Comparison of ENCODE assay signal across 11 cellular contexts in genomic region chrX:136616987-136617685, GRCh38. TPM values are rescaled to one million over a fixed set of nuclear protein-coding genes. Genes with fewer than 3 reads are reported as not detected.
DNase-seq lines count a peak whose midpoint lies in the region; ATAC-seq and TF ChIP-seq lines count a peak whose summit lies in the region.
"Had no signal": no experiment of that assay in that cellular context is flagged by ENCODE, and none has a peak within 500 bp of the region (broad histone marks: within the 10 kb centered on the region; RNA-seq: fewer than 3 reads in every experiment).

No MANE protein-coding gene starts in this region.

- no peaks in the 10 kb centered on the region for H3K9me2 ChIP-seq in MM.1S (replicated peaks; ENCODE audit: insufficient read depth, low read length)

- H3K14ac ChIP-seq in neuronal stem cell (ENCODE audit: low read length): no peak overlapping the region

- no peaks in the 10 kb centered on the region for H3K27me3 Mint-ChIP-seq in activated CD4-positive, alpha-beta T cell treated with anti-CD3 and anti-CD28 coated beads, Interleukin-2, amount 10 ng/mL, durations not matched to agents 24 days and 14 days

- H3K4me3 Mint-ChIP-seq in activated CD4-positive, alpha-beta T cell treated with anti-CD3 and anti-CD28 coated beads, Interleukin-2, amount 10 ng/mL, durations not matched to agents 24 days and 14 days: peak overlapping the region; percentile 41

- H3K36me3 ChIP-seq in neuronal stem cell (replicated peaks in 1 of 2; ENCODE audit: control insufficient read depth in 2 of 2, insufficient read depth in 2 of 2, low read length in 2 of 2): no peaks in the 10 kb centered on the region
- H3K36me3 ChIP-seq in MM.1S (replicated peaks; ENCODE audit: insufficient read depth, low read length): no peaks in the 10 kb centered on the region
- H3K36me3 ChIP-seq in vagina: no peaks in the 10 kb centered on the region

- peak overlapping the region; percentile 88 for H3K27ac Mint-ChIP-seq in activated CD4-positive, alpha-beta T cell treated with anti-CD3 and anti-CD28 coated beads, Interleukin-2, amount 10 ng/mL, durations not matched to agents 24 days and 14 days

- no peak overlapping the region for H3K4me3 ChIP-seq in neuronal stem cell (ENCODE audit: low read length in 2 of 2)
- no peak overlapping the region for H3K4me3 ChIP-seq in MM.1S (ENCODE audit: low read length)
- H3K4me3 ChIP-seq in vagina: no peak overlapping the region

- no peaks in the 10 kb centered on the region for H3F3A ChIP-seq in MM.1S (ENCODE audit: insufficient read depth, low read length)

- H3K36me3 Mint-ChIP-seq in activated CD4-positive, alpha-beta T cell treated with anti-CD3 and anti-CD28 coated beads, Interleukin-2, amount 10 ng/mL, durations not matched to agents 24 days and 14 days (ENCODE audit: low read depth): peaks cover 3% of the 10 kb centered on the region

- H3K4me2 ChIP-seq in neuronal stem cell (ENCODE audit: insufficient read depth, low read length, poor library complexity, severe bottlenecking) (peak overlapping the region; percentile 11), MM.1S (ENCODE audit: low read depth, low read length) (no peak overlapping the region)

- H4K20me1 ChIP-seq in MM.1S (ENCODE audit: insufficient read depth, low read length): no peaks in the 10 kb centered on the region

- no peak overlapping the region for H2BK12ac ChIP-seq in neuronal stem cell (ENCODE audit: low read length)

- no peak overlapping the region for H2BK5ac ChIP-seq in neuronal stem cell (ENCODE audit: low read length)

- no peak overlapping the region for H2BK120ac ChIP-seq in neuronal stem cell (ENCODE audit: low read depth, low read length)

- H3K4ac ChIP-seq in neuronal stem cell (ENCODE audit: low read length): no peak overlapping the region

- POLR2A ChIA-PET in HEK293T (lab: Yijun Ruan, JAX): no interaction called here

- H3K79me1 ChIP-seq in neuronal stem cell (ENCODE audit: low read depth, low read length): no peaks in the 10 kb centered on the region

- H3K9me3 Mint-ChIP-seq in activated CD4-positive, alpha-beta T cell treated with anti-CD3 and anti-CD28 coated beads, Interleukin-2, amount 10 ng/mL, durations not matched to agents 24 days and 14 days: no peaks in the 10 kb centered on the region

- H3K4me1 Mint-ChIP-seq in activated CD4-positive, alpha-beta T cell treated with anti-CD3 and anti-CD28 coated beads, Interleukin-2, amount 10 ng/mL, durations not matched to agents 24 days and 14 days: peaks cover 46% of the 10 kb centered on the region

- intact Hi-C loops in activated CD4-positive, alpha-beta T cell treated with anti-CD3 and anti-CD28 coated beads, Interleukin-2, amount 10 ng/mL, durations not matched to agents 24 days and 14 days (cut with micrococcal nuclease): loop anchor here (2.0 to 5.0 kb wide), 2 partner anchors 18 to 120 kb away; partner anchors contain the start of gene HTATSF1
- intact Hi-C loops in vagina (cut with DNase I): no loop called here

- peak; percentile 98 for ATAC-seq in GM21619 (IDR thresholded peaks at IDR 0.05; ENCODE audit: unreplicated experiment)
- ATAC-seq in HG03520 (IDR thresholded peaks at IDR 0.05; ENCODE audit: unreplicated experiment): peak; percentile 96

- no CpG with 5 or more reads among the region's 6 CpGs for WGBS in neuronal stem cell (ENCODE audit: extremely low coverage in 2 of 2, insufficient read length in 2 of 2, insufficient replicate concordance in 1 of 2), 2 donors

- H3K79me2 ChIP-seq in MM.1S (ENCODE audit: low read length): no peaks in the 10 kb centered on the region

- H3K4me1 ChIP-seq in neuronal stem cell (ENCODE audit: control insufficient read depth in 2 of 2, insufficient read depth in 1 of 2, low read depth in 1 of 2, low read length in 2 of 2): peaks cover 0 to 1% of the 10 kb centered on the region in 2 donors
- H3K4me1 ChIP-seq in MM.1S (ENCODE audit: low read length): no peaks in the 10 kb centered on the region
- H3K4me1 ChIP-seq in vagina: no peaks in the 10 kb centered on the region

- CTCF ChIA-PET in HEK293T (lab: Yijun Ruan, JAX): no interaction called here

- H2AFZ ChIP-seq in neuronal stem cell (ENCODE audit: low read length) (no peak overlapping the region), MM.1S (ENCODE audit: low read length) (no peak overlapping the region)

- H3K27ac ChIP-seq in neuronal stem cell (replicated peaks; ENCODE audit: low read length): peak overlapping the region; percentile 81
- no peak overlapping the region for H3K27ac ChIP-seq in MM.1S (ENCODE audit: low read length)
- no peak overlapping the region for H3K27ac ChIP-seq in vagina

- no peak overlapping the region for H2BK15ac ChIP-seq in neuronal stem cell (ENCODE audit: low read length)

- H4K8ac ChIP-seq in neuronal stem cell (ENCODE audit: low read depth, low read length): no peak overlapping the region

- peak; percentile 77 for DNase-seq in activated CD4-positive, alpha-beta T cell treated with anti-CD3 and anti-CD28 coated beads, Interleukin-2, amount 10 ng/mL, durations not matched to agents 24 days and 14 days
- DNase-seq in activated CD4-positive, alpha-beta T cell treated with anti-CD3 and anti-CD28 coated beads for 1 hour: no peak
- no peak for DNase-seq in neuronal stem cell (ENCODE audit: low spot score)
- no peak for DNase-seq in HEK293T (ENCODE audit: extremely low spot score)
- no peak for DNase-seq in MM.1S
- no peak for DNase-seq in vagina (ENCODE audit: extremely low spot score in 2 of 2)
- DNase-seq: SHP77 treated with DMSO at 0.1 percent for 48 hours had no signal

- H4K91ac ChIP-seq in neuronal stem cell (ENCODE audit: low read depth, low read length, poor library complexity): no peak overlapping the region

- no peak overlapping the region for H3K23ac ChIP-seq in neuronal stem cell (ENCODE audit: low read depth, low read length, poor library complexity)

- peaks cover 0 to 34% (median 0%) of the 10 kb centered on the region in 3 experiments for H3K27me3 ChIP-seq in neuronal stem cell (ENCODE audit: control insufficient read depth in 3 of 3, insufficient read depth in 3 of 3, low read depth in 1 of 3, low read length in 3 of 3)
- H3K27me3 ChIP-seq in MM.1S (replicated peaks; ENCODE audit: insufficient read depth, low read length): no peaks in the 10 kb centered on the region
- no peaks in the 10 kb centered on the region for H3K27me3 ChIP-seq in vagina

- no peak overlapping the region for H3K18ac ChIP-seq in neuronal stem cell (ENCODE audit: low read length)

- TF ChIP-seq CTCF in MM.1S (IDR thresholded peaks at IDR 0.05; ENCODE audit: low read length) (no peak), vagina (IDR thresholded peaks at IDR 0.05) (no peak)

- TF ChIP-seq POLR2A in vagina (IDR thresholded peaks at IDR 0.05): no peak

- H3K9ac ChIP-seq in neuronal stem cell (ENCODE audit: low read depth, low read length, poor library complexity): no peak overlapping the region
- no peak overlapping the region for H3K9ac ChIP-seq in MM.1S (ENCODE audit: low read length)

- H3K9me3 ChIP-seq in neuronal stem cell (replicated peaks in 1 of 2; ENCODE audit: control insufficient read depth in 2 of 2, insufficient read depth in 1 of 2, low read depth in 1 of 2, low read length in 2 of 2) (no peaks in the 10 kb centered on the region), MM.1S (replicated peaks; ENCODE audit: insufficient read depth, low read length) (no peaks in the 10 kb centered on the region), vagina (no peaks in the 10 kb centered on the region)

- no peak overlapping the region for H2AK5ac ChIP-seq in neuronal stem cell (ENCODE audit: low read depth, low read length)

TF ChIP-seq in HEK293T, 16 proteins besides CTCF, POLR2A, EP300 and RAD21:
- no peak for TF ChIP-seq FOXA1 (IDR thresholded peaks at IDR 0.05)
- TF ChIP-seq SUZ12 (IDR thresholded peaks at IDR 0.05): no peak
- no peak for TF ChIP-seq CTBP1 (IDR thresholded peaks at IDR 0.05; ENCODE audit: borderline replicate concordance)
- no peak for TF ChIP-seq HDGF (IDR thresholded peaks at IDR 0.05; ENCODE audit: borderline replicate concordance)
- no peak for TF ChIP-seq NFRKB (IDR thresholded peaks at IDR 0.05)
- no peak for TF ChIP-seq L3MBTL2 (conservative IDR thresholded peaks at IDR 0.05)
- TF ChIP-seq BHLHE40 (IDR thresholded peaks at IDR 0.05; ENCODE audit: borderline replicate concordance): no peak
- no peak for TF ChIP-seq SP1 (IDR thresholded peaks at IDR 0.05)

RNA-seq across cellular contexts. Expression of gene CD40LG, which starts 30.8 kb away (rescaled TPM):
- total RNA-seq in activated CD4-positive, alpha-beta T cell treated with anti-CD3 and anti-CD28 coated beads, Interleukin-2, amount 10 ng/mL, durations not matched to agents 24 days and 14 days: 178 and 181 TPM in 2 replicates
- polyA plus RNA-seq in neuronal stem cell (2013, experiment 1 of 2): 0.03 TPM
- 0.04 TPM for polyA plus RNA-seq in neuronal stem cell (2013, experiment 2 of 2)
- total RNA-seq in vagina: not detected
- total RNA-seq: LHCN-M2 had no signal
- polyA plus RNA-seq: neural cell had no signal

Comparison
In these comparisons a context has a peak if more than half of its experiments do, and no peak if none do; other contexts are left out.
1. RNA of gene CD40LG, which starts 30.8 kb away (total RNA-seq): 178 to 181 TPM in activated CD4-positive, alpha-beta T cell treated with anti-CD3 and anti-CD28 coated beads, Interleukin-2, amount 10 ng/mL, durations not matched to agents 24 days and 14 days; not detected in vagina (single experiment); every median in the first group is over 100 times any median in the second.